In the genomic region with DNA sequence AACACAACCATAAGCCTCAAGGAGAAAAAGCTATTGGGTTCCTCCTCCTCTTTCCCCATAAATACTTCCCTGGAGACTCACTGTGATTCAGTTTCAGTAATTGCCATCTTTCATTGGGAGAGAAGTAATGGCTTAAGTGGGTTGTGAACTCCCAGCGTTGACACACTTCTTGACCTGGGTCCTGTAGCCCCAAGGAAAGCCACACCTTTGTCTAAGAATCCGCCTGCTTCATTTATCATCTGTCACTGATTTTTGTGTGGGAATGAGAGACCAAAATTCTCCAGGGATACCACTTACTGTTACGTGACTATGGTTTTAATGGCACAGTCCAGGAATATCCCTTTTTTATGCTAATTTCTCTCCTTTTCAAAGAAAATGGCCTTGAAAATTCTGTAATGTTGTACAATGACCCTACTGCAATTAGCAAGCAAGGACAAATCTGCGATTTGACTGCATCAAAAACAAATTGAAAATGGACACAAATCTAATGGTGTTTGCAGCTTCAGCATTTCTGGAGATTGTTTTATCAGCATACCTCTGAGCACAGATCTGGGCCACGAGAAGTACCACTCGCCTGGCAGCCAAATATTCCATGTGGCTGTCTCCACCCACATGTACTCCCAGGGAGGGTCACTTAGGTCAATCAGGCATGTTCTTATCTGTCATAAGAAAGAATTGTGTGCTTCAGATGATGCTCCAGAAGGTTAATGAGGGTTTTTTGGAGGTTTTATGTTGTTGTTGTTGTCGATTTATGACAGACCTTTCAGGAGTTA, we compare ENCODE assay signal across 27 cellular contexts. TPM values are rescaled to one million over a fixed set of nuclear protein-coding genes. Genes with fewer than 3 reads are reported as not detected.
DNase-seq lines count a peak whose midpoint lies in the region; ATAC-seq and TF ChIP-seq lines count a peak whose summit lies in the region.
"Had no signal": no experiment of that assay in that cellular context is flagged by ENCODE, and none has a peak within 500 bp of the region (broad histone marks: within the 10 kb centered on the region; RNA-seq: fewer than 3 reads in every experiment).

No MANE protein-coding gene starts in this region.

- peaks cover 4% of the 10 kb centered on the region; the same call in 1 of the 2 replicates for H3F3A ChIP-seq in GM23248 (ENCODE audit: insufficient read depth)

- no peaks in the 10 kb centered on the region for H3K9me3 ChIP-seq in GM23248 (ENCODE audit: low read depth)
- H3K9me3 ChIP-seq: BLaER1, transverse colon had no signal

- H3K27ac ChIP-seq in GM23248: no peak overlapping the region
- H3K27ac ChIP-seq: BLaER1, transverse colon had no signal

- H3K27me3 Mint-ChIP-seq in chondrocyte (ENCODE audit: low read depth) (no peaks in the 10 kb centered on the region), nephron (ENCODE audit: low read depth) (no peaks in the 10 kb centered on the region)
- H3K27me3 Mint-ChIP-seq: dendritic cell treated with granulocyte-macrophage colony-stimulating factor and Interleukin-4, amounts not matched to agents 40 ng/mL and 50 ng/mL, for 4 days had no signal

- peak overlapping the region; percentile 73 for H3K27ac Mint-ChIP-seq in chondrocyte (ENCODE audit: unreplicated experiment)
- H3K27ac Mint-ChIP-seq in nephron: peak overlapping the region in 2 of 3 experiments; percentile 51 to 85
- H3K27ac Mint-ChIP-seq: activated CD8-positive, alpha-beta T cell treated with anti-CD3 and anti-CD28 coated beads for 36 hours; activated naive CD4-positive, alpha-beta T cell treated with anti-CD3 and anti-CD28 coated beads, Interleukin-2, amount 50 U/mL, for 72 hours; activated T-helper 2 cell treated with anti-CD3 and anti-CD28 coated beads, Interferon-gamma antibody, Interleukin-2, Interleukin-4, amounts not matched to agents 10 μg/mL and 5 μg/mL and 100 μg/mL, durations not matched to agents 14 hours and 24 hours and 36 hours; dendritic cell treated with granulocyte-macrophage colony-stimulating factor and Interleukin-4, amounts not matched to agents 40 ng/mL and 50 ng/mL, for 4 days; immature natural killer cell; naive thymus-derived CD4-positive, alpha-beta T cell had no signal

- H3K4me2 ChIP-seq in GM23248 (ENCODE audit: unreplicated experiment): no peak overlapping the region
- H3K4me2 ChIP-seq: BLaER1 had no signal

- TF ChIP-seq CTCF in chondrocyte (IDR thresholded peaks at IDR 0.05) (no peak), nephron (IDR thresholded peaks at IDR 0.05; ENCODE audit: unreplicated experiment in 3 of 3) (no peak)

- H3K9me3 Mint-ChIP-seq in chondrocyte (ENCODE audit: low read depth): no peaks in the 10 kb centered on the region
- no peaks in the 10 kb centered on the region for H3K9me3 Mint-ChIP-seq in nephron
- H3K9me3 Mint-ChIP-seq: activated CD8-positive, alpha-beta T cell treated with anti-CD3 and anti-CD28 coated beads for 36 hours; activated naive CD4-positive, alpha-beta T cell treated with anti-CD3 and anti-CD28 coated beads, Interleukin-2, amount 50 U/mL, for 72 hours; activated T-helper 2 cell treated with anti-CD3 and anti-CD28 coated beads, Interferon-gamma antibody, Interleukin-2, Interleukin-4, amounts not matched to agents 10 μg/mL and 5 μg/mL and 100 μg/mL, durations not matched to agents 14 hours and 24 hours and 36 hours; dendritic cell treated with granulocyte-macrophage colony-stimulating factor and Interleukin-4, amounts not matched to agents 40 ng/mL and 50 ng/mL, for 4 days had no signal

- H3K4me1 ChIP-seq in GM23248 (ENCODE audit: insufficient read depth): peaks cover 5% of the 10 kb centered on the region; the same call in 1 of the 2 replicates
- H3K4me1 ChIP-seq: BLaER1 had no signal

- H3K36me3 Mint-ChIP-seq in chondrocyte (ENCODE audit: low read depth) (peaks cover 13% of the 10 kb centered on the region), nephron (ENCODE audit: low read depth) (peaks cover 3% of the 10 kb centered on the region)
- H3K36me3 Mint-ChIP-seq: activated naive CD4-positive, alpha-beta T cell treated with anti-CD3 and anti-CD28 coated beads, Interleukin-2, amount 50 U/mL, for 72 hours had no signal

- H4K20me1 ChIP-seq in GM23248 (ENCODE audit: insufficient read depth): no peaks in the 10 kb centered on the region
- H4K20me1 ChIP-seq: BLaER1 had no signal

- no peak for ATAC-seq in GM18502 (IDR thresholded peaks at IDR 0.05; ENCODE audit: poor library complexity, unreplicated experiment)
- ATAC-seq: activated CD8-positive, alpha-beta T cell treated with anti-CD3 and anti-CD28 coated beads for 36 hours; activated naive CD4-positive, alpha-beta T cell treated with anti-CD3 and anti-CD28 coated beads, Interleukin-2, amount 50 U/mL, for 72 hours; HCT116; naive thymus-derived CD4-positive, alpha-beta T cell had no signal

- in situ Hi-C loops in GM23248 (cut with MboI): no loop called here

- H3K36me3 ChIP-seq in GM23248 (ENCODE audit: low read depth): no peaks in the 10 kb centered on the region; the same call in 1 of the 2 replicates
- H3K36me3 ChIP-seq: BLaER1, transverse colon had no signal

- DNase-seq in GM23248 (peak; percentile 37), NCI-H2227 (lab: John Stamatoyannopoulos, UW; ENCODE audit: unreplicated experiment) (peak; percentile 32), chondrocyte (ENCODE audit: low spot score) (no peak), SHP77 (lab: John Stamatoyannopoulos, UW) (no peak), T-helper 1 cell (no peak), NCI-H2029 (lab: John Stamatoyannopoulos, UW) (no peak)
- DNase-seq: activated CD8-positive, alpha-beta T cell treated with anti-CD3 and anti-CD28 coated beads for 36 hours; aorta; caudate nucleus; GF-D8; hypothalamus; immature natural killer cell; Kasumi-1; midbrain; naive thymus-derived CD4-positive, alpha-beta T cell; NCI-H1694; NCI-H69; occipital lobe; stimulated activated CD4-positive, alpha-beta T cell treated with anti-CD3 and anti-CD28 coated beads, Interleukin-2, amount 100 ng/mL, for 24 hours; transverse colon had no signal

- no peaks in the 10 kb centered on the region for H3K9me2 ChIP-seq in GM23248 (ENCODE audit: insufficient read depth)

- no peak overlapping the region for H2AFZ ChIP-seq in GM23248

- H3K4me1 Mint-ChIP-seq in chondrocyte (ENCODE audit: low read depth) (peaks cover 92% of the 10 kb centered on the region), nephron (peaks cover 49% of the 10 kb centered on the region)
- H3K4me1 Mint-ChIP-seq: immature natural killer cell; naive thymus-derived CD4-positive, alpha-beta T cell had no signal

- no peak overlapping the region for H3K9ac ChIP-seq in GM23248
- H3K9ac ChIP-seq: BLaER1 had no signal

- 91 to 94% methylated on average over 7 of the region's 7 CpGs for WGBS in GM23248 (ENCODE audit: low coverage in 1 of 2, low lambda C conversion rate in 2 of 2, missing lambda C conversion rate in 2 of 2), 2 experiments

- no peak overlapping the region for H3K4me3 ChIP-seq in GM23248
- H3K4me3 ChIP-seq: BLaER1, transverse colon had no signal

- no peaks in the 10 kb centered on the region for H3K27me3 ChIP-seq in GM23248 (replicated peaks; ENCODE audit: insufficient read depth)
- H3K27me3 ChIP-seq: BLaER1, transverse colon had no signal

- H3K4me3 Mint-ChIP-seq in chondrocyte (ENCODE audit: unreplicated experiment) (no peak overlapping the region), nephron (no peak overlapping the region)
- H3K4me3 Mint-ChIP-seq: activated CD8-positive, alpha-beta T cell treated with anti-CD3 and anti-CD28 coated beads for 36 hours; dendritic cell treated with granulocyte-macrophage colony-stimulating factor and Interleukin-4, amounts not matched to agents 40 ng/mL and 50 ng/mL, for 4 days; immature natural killer cell; naive thymus-derived CD4-positive, alpha-beta T cell had no signal

- peaks cover 84% of the 10 kb centered on the region for H3K79me2 ChIP-seq in GM23248 (ENCODE audit: insufficient read depth)

RNA-seq across cellular contexts. Expression of gene DCBLD1, which starts 29.8 kb away (rescaled TPM):
- total RNA-seq in GM23248 (2014; rRNA removed; shearing (Covaris generic)): 38.4 and 52.0 TPM in 2 replicates
- polyA plus RNA-seq in GM23248 (2016; fragmentation: Nextera tagmentation; extraction: Ambion mirVana): 24.0 and 25.1 TPM in 2 replicates
- total RNA-seq in chondrocyte: 32.2 to 39.3 TPM (median 33.3 TPM) in 3 replicates

Comparison
In these comparisons a context has a peak if more than half of its experiments do, and no peak if none do; other contexts are left out.
1. DNase-seq: peak in GM23248 (single experiment) and NCI-H2227 (single experiment); none in chondrocyte (single experiment), SHP77 (0 of 2), T-helper 1 cell (0 of 5) and NCI-H2029 (single experiment).